In genomic region chr14:23285530-23286019, GRCh38 we compare ENCODE assay signal across 8 cellular contexts. TPM values are rescaled to one million over a fixed set of nuclear protein-coding genes. Genes with fewer than 3 reads are reported as not detected.
DNase-seq lines count a peak whose midpoint lies in the region; ATAC-seq and TF ChIP-seq lines count a peak whose summit lies in the region.

No MANE protein-coding gene starts in this region.

- DNase-seq in AG09309 (ENCODE audit: low read depth) (no peak), GM19240 (ENCODE audit: insufficient read length, low spot score) (peak; percentile 30), heart right ventricle (no peak), sciatic nerve (ENCODE audit: low spot score) (no peak), NK-92 (lab: John Stamatoyannopoulos, UW; ENCODE audit: unreplicated experiment) (no peak), MV-4-11 (lab: John Stamatoyannopoulos, UW) (no peak)
- DNase-seq in activated T-cell treated with anti-CD3 and anti-CD28 coated beads, Interleukin-2, amount 50 U/mL, for 4 hours: no peak

- peaks cover 0 to 29% (median 22%) of the 10 kb centered on the region in 9 donors for H3K4me1 ChIP-seq in heart right ventricle

- no peaks in the 10 kb centered on the region for H3K9me3 Mint-ChIP-seq in activated T-cell treated with anti-CD3 and anti-CD28 coated beads, Interleukin-2, amount 50 U/mL, for 4 hours

- TF ChIP-seq CTCF in AG09309 (IDR thresholded peaks at IDR 0.05; ENCODE audit: control insufficient read depth, insufficient read depth, low read depth, low read length, missing control alignments): no peak
- no peak for TF ChIP-seq CTCF in heart right ventricle (IDR thresholded peaks at IDR 0.05)

- intact Hi-C loops in heart right ventricle (cut with DNase I) (loop anchor here in 6 of 10 donors (1.0 to 2.0 kb wide), 2 partner anchors 15 kb away; no protein-coding TSS in a partner anchor), sciatic nerve (cut with DNase I) (no loop called here)

- H3K36me3 ChIP-seq in heart right ventricle: peaks cover 0 to 14% (median 0%) of the 10 kb centered on the region in 9 donors

- H3K4me3 ChIP-seq in AG09309 (ENCODE audit: control insufficient read depth, low read depth, low read length): peak overlapping the region; percentile 87
- H3K4me3 ChIP-seq in heart right ventricle: peak overlapping the region; percentile 67 to 95 (median 90)

- no peaks in the 10 kb centered on the region for H3K27me3 ChIP-seq in heart right ventricle

- peaks cover 24% of the 10 kb centered on the region for H3K4me1 Mint-ChIP-seq in activated T-cell treated with anti-CD3 and anti-CD28 coated beads, Interleukin-2, amount 50 U/mL, for 4 hours (ENCODE audit: low read depth)

- peak overlapping the region; percentile 90 for H3K4me3 Mint-ChIP-seq in activated T-cell treated with anti-CD3 and anti-CD28 coated beads, Interleukin-2, amount 50 U/mL, for 4 hours

- 0% methylated on average over 16 to 22 of the region's 22 CpGs for WGBS in heart right ventricle, 2 donors

- no peaks in the 10 kb centered on the region for H3K9me3 ChIP-seq in heart right ventricle

- peak; percentile 21 for ATAC-seq in HG03342 (IDR thresholded peaks at IDR 0.05; ENCODE audit: unreplicated experiment)
- peak; percentile 43 to 45 for ATAC-seq in activated T-cell treated with anti-CD3 and anti-CD28 coated beads, Interleukin-2, amount 50 U/mL, for 4 hours
- ATAC-seq in heart right ventricle: peak; percentile 5 to 45 (median 10)
- peak; percentile 2 for ATAC-seq in sciatic nerve

- no peaks in the 10 kb centered on the region for H3K27me3 Mint-ChIP-seq in activated T-cell treated with anti-CD3 and anti-CD28 coated beads, Interleukin-2, amount 50 U/mL, for 4 hours (ENCODE audit: low read depth)

- peak overlapping the region; percentile 77 to 96 (median 92) for H3K27ac ChIP-seq in heart right ventricle

- H3K36me3 Mint-ChIP-seq in activated T-cell treated with anti-CD3 and anti-CD28 coated beads, Interleukin-2, amount 50 U/mL, for 4 hours (ENCODE audit: insufficient read depth): no peaks in the 10 kb centered on the region

RNA-seq across cellular contexts. Expression of gene HOMEZ, which starts 0.4 kb away (rescaled TPM):
- total RNA-seq in activated T-cell treated with anti-CD3 and anti-CD28 coated beads, Interleukin-2, amount 50 U/mL, for 4 hours: 1 to 10 TPM; 5.8 to 8.4 (median 8.1) TPM
- total RNA-seq in heart right ventricle (10 to 100 TPM in 4 of 10 donors, 1 to 10 TPM in 6; 5.7 to 13.4 (median 9.5) TPM), sciatic nerve (8.3 TPM)
- polyA plus RNA-seq in heart right ventricle: 1 to 10 TPM; 7.0 to 7.3 TPM

RNA-seq across cellular contexts. Expression of gene PPP1R3E, which starts 17.1 kb away (rescaled TPM):
- total RNA-seq in activated T-cell treated with anti-CD3 and anti-CD28 coated beads, Interleukin-2, amount 50 U/mL, for 4 hours: 1 to 10 TPM; 7.3 to 7.9 (median 7.8) TPM
- total RNA-seq in heart right ventricle: 1 to 10 TPM; 4.5 to 9.3 (median 6.6) TPM
- polyA plus RNA-seq in heart right ventricle: 10 to 100 TPM in 1 of 2 donors, 1 to 10 TPM in 1; 2.3 to 20.6 TPM
- 24.0 TPM for total RNA-seq in sciatic nerve

RNA-seq across cellular contexts. Expression of gene BCL2L2, which starts 21.1 kb away (rescaled TPM):
- under 1 TPM; 0.10 to 0.73 (median 0.40) TPM for total RNA-seq in activated T-cell treated with anti-CD3 and anti-CD28 coated beads, Interleukin-2, amount 50 U/mL, for 4 hours
- total RNA-seq in heart right ventricle: 10 to 100 TPM; 33.3 to 44.9 (median 38.2) TPM
- polyA plus RNA-seq in heart right ventricle: 10 to 100 TPM; 16.8 to 22.4 TPM
- total RNA-seq in sciatic nerve: 56.5 TPM

RNA-seq across cellular contexts. Expression of gene PABPN1, which starts 35.7 kb away (rescaled TPM):
- 100 to 1,000 TPM; 319 to 339 (median 333) TPM for total RNA-seq in activated T-cell treated with anti-CD3 and anti-CD28 coated beads, Interleukin-2, amount 50 U/mL, for 4 hours
- total RNA-seq in heart right ventricle: 10 to 100 TPM; 57.0 to 96.1 (median 67.8) TPM
- 100 to 1,000 TPM in 1 of 2 donors, 10 to 100 TPM in 1; 67.0 to 196 TPM for polyA plus RNA-seq in heart right ventricle
- total RNA-seq in sciatic nerve: 135 TPM

RNA-seq across cellular contexts. Expression of gene RNF212B, which starts 47.8 kb away (rescaled TPM):
- not detected for total RNA-seq in activated T-cell treated with anti-CD3 and anti-CD28 coated beads, Interleukin-2, amount 50 U/mL, for 4 hours
- total RNA-seq in heart right ventricle (not detected), sciatic nerve (not detected)
- not detected for polyA plus RNA-seq in heart right ventricle

Comparison
In these comparisons a context has a peak if more than half of its experiments do, and no peak if none do; other contexts are left out.
1. RNA of gene BCL2L2, which starts 21.1 kb away (total RNA-seq): 56.5 TPM in sciatic nerve (single experiment) and 33.3 to 44.9 TPM in heart right ventricle; 0.10 to 0.73 TPM in activated T-cell treated with anti-CD3 and anti-CD28 coated beads, Interleukin-2, amount 50 U/mL, for 4 hours; every median in the first group is over 10 times any median in the second.
2. Peak in every context shown above with its lines, with median percentiles within 50 percentile points of each other: ATAC-seq.